ENCODE assay signal across 1 cellular context in genomic region chr1:245370175-245370825, GRCh38.
TF ChIP-seq lines count a peak whose summit lies in the region.

No MANE protein-coding gene starts in this region.

TF ChIP-seq in K562, 482 proteins besides CTCF, POLR2A, EP300 and RAD21:
- peak; percentile 50; the same call in 1 of the 2 replicates for TF ChIP-seq ZBTB5 (IDR thresholded peaks at IDR 0.05)
- no peak for TF ChIP-seq SP2 (IDR thresholded peaks at IDR 0.05; ENCODE audit: extremely low read depth, low read depth, low read length, poor library complexity, severe bottlenecking)
- TF ChIP-seq, protein P1, sequence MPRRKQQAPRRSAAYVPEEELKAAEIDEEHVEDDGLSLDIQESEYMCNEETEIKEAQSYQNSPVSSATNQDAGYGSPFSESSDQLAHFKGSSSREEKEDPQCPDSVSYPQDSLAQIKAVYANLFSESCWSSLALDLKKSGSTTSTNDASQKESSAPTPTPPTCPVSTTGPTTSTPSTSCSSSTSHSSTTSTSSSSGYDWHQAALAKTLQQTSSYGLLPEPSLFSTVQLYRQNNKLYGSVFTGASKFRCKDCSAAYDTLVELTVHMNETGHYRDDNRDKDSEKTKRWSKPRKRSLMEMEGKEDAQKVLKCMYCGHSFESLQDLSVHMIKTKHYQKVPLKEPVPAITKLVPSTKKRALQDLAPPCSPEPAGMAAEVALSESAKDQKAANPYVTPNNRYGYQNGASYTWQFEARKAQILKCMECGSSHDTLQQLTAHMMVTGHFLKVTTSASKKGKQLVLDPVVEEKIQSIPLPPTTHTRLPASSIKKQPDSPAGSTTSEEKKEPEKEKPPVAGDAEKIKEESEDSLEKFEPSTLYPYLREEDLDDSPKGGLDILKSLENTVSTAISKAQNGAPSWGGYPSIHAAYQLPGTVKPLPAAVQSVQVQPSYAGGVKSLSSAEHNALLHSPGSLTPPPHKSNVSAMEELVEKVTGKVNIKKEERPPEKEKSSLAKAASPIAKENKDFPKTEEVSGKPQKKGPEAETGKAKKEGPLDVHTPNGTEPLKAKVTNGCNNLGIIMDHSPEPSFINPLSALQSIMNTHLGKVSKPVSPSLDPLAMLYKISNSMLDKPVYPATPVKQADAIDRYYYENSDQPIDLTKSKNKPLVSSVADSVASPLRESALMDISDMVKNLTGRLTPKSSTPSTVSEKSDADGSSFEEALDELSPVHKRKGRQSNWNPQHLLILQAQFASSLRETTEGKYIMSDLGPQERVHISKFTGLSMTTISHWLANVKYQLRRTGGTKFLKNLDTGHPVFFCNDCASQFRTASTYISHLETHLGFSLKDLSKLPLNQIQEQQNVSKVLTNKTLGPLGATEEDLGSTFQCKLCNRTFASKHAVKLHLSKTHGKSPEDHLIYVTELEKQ (CRISPR knock-in tag; IDR thresholded peaks at IDR 0.05): no peak
- TF ChIP-seq ETV1 (tag; conservative IDR thresholded peaks at IDR 0.05; ENCODE audit: low read depth): no peak
- TF ChIP-seq ZBTB40 (IDR thresholded peaks at IDR 0.05): peak; percentile 84
- no peak for TF ChIP-seq ZBTB40 (CRISPR knock-in tag; IDR thresholded peaks at IDR 0.05)
- TF ChIP-seq DNMT1 (IDR thresholded peaks at IDR 0.05): no peak
- TF ChIP-seq THAP12 (CRISPR knock-in tag; IDR thresholded peaks at IDR 0.05): no peak
- TF ChIP-seq, protein P2, sequence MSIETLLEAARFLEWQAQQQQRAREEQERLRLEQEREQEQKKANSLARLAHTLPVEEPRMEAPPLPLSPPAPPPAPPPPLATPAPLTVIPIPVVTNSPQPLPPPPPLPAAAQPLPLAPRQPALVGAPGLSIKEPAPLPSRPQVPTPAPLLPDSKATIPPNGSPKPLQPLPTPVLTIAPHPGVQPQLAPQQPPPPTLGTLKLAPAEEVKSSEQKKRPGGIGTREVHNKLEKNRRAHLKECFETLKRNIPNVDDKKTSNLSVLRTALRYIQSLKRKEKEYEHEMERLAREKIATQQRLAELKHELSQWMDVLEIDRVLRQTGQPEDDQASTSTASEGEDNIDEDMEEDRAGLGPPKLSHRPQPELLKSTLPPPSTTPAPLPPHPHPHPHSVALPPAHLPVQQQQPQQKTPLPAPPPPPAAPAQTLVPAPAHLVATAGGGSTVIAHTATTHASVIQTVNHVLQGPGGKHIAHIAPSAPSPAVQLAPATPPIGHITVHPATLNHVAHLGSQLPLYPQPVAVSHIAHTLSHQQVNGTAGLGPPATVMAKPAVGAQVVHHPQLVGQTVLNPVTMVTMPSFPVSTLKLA (conservative IDR thresholded peaks at IDR 0.05): no peak
- no peak for TF ChIP-seq SMAD4 (CRISPR knock-in tag; conservative IDR thresholded peaks at IDR 0.05)
- TF ChIP-seq POU5F1 (IDR thresholded peaks at IDR 0.05; ENCODE audit: borderline replicate concordance, low read depth, low read length, partially characterized antibody): no peak
- no peak for TF ChIP-seq MTF1 (CRISPR knock-in tag; IDR thresholded peaks at IDR 0.05; ENCODE audit: borderline replicate concordance)
- peak; percentile 78; the same call in 1 of the 2 replicates for TF ChIP-seq NFRKB (IDR thresholded peaks at IDR 0.05; ENCODE audit: low read depth)
- TF ChIP-seq NCOA2 (IDR thresholded peaks at IDR 0.05; ENCODE audit: partially characterized antibody in 2 of 2): no peak
- TF ChIP-seq SETDB1 (IDR thresholded peaks at IDR 0.05; ENCODE audit: low read length): no peak
- no peak for TF ChIP-seq ARNT (IDR thresholded peaks at IDR 0.05)
- TF ChIP-seq, protein P3, sequence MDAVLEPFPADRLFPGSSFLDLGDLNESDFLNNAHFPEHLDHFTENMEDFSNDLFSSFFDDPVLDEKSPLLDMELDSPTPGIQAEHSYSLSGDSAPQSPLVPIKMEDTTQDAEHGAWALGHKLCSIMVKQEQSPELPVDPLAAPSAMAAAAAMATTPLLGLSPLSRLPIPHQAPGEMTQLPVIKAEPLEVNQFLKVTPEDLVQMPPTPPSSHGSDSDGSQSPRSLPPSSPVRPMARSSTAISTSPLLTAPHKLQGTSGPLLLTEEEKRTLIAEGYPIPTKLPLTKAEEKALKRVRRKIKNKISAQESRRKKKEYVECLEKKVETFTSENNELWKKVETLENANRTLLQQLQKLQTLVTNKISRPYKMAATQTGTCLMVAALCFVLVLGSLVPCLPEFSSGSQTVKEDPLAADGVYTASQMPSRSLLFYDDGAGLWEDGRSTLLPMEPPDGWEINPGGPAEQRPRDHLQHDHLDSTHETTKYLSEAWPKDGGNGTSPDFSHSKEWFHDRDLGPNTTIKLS (IDR thresholded peaks at IDR 0.05; ENCODE audit: borderline replicate concordance, low read depth): no peak
- TF ChIP-seq FOSL1 (tag; conservative IDR thresholded peaks at IDR 0.05): no peak
- TF ChIP-seq PYGO2 (tag; IDR thresholded peaks at IDR 0.05): no peak
- TF ChIP-seq ZNF644 (tag; IDR thresholded peaks at IDR 0.05; ENCODE audit: low read depth): no peak
- TF ChIP-seq, protein P4, sequence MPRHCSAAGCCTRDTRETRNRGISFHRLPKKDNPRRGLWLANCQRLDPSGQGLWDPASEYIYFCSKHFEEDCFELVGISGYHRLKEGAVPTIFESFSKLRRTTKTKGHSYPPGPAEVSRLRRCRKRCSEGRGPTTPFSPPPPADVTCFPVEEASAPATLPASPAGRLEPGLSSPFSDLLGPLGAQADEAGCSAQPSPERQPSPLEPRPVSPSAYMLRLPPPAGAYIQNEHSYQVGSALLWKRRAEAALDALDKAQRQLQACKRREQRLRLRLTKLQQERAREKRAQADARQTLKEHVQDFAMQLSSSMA (CRISPR knock-in tag; IDR thresholded peaks at IDR 0.05): no peak
- TF ChIP-seq TBL1XR1 (IDR thresholded peaks at IDR 0.05; ENCODE audit: low read length in 2 of 2): no peak
- peak; percentile 34; the same call in 1 of the 2 replicates for TF ChIP-seq ATF7 (IDR thresholded peaks at IDR 0.05)
- no peak for TF ChIP-seq FUS (optimal IDR thresholded peaks at IDR 0.05; ENCODE audit: low read depth, low read length)
- no peak for TF ChIP-seq KAT8 (IDR thresholded peaks at IDR 0.05; ENCODE audit: low read depth)
